Comparison of ENCODE assay signal across 8 cellular contexts in genomic region chr9:114592356-114592755, GRCh38. TPM values are rescaled to one million over a fixed set of nuclear protein-coding genes. Genes with fewer than 3 reads are reported as not detected.
DNase-seq lines count a peak whose midpoint lies in the region; ATAC-seq, FAIRE-seq and TF ChIP-seq lines count a peak whose summit lies in the region.

No MANE protein-coding gene starts in this region.

- no peak for DNase-seq in GM20000 (ENCODE audit: low spot score)
- peak in 2 of 3 donors; percentile 32 to 37 for DNase-seq in T-helper 17 cell
- peak; percentile 91 for DNase-seq in bronchial epithelial cell (ENCODE audit: low read depth)
- DNase-seq in NCI-H2196 treated with DMSO at 0.1 percent for 48 hours (lab: John Stamatoyannopoulos, UW; ENCODE audit: unreplicated experiment), result no peak
- no peak for DNase-seq in NCI-H748 (lab: John Stamatoyannopoulos, UW; ENCODE audit: unreplicated experiment)

- peak overlapping the region; percentile 33 for H3K9ac ChIP-seq in mucosa of stomach (ENCODE audit: low read length)

- no peak for FAIRE-seq in bronchial epithelial cell (lab: Jason Lieb, UNC)

- H3K27me3 Mint-ChIP-seq in T-helper 17 cell, result no peaks in the 10 kb centered on the region

- H3K27me3 ChIP-seq in bronchial epithelial cell (ENCODE audit: control insufficient read depth, insufficient read depth, low read length) (no peaks in the 10 kb centered on the region), mucosa of stomach (ENCODE audit: control insufficient read depth, insufficient read depth, low read length) (no peaks in the 10 kb centered on the region)

- peaks cover 12% of the 10 kb centered on the region for H3K36me3 Mint-ChIP-seq in T-helper 17 cell (ENCODE audit: low read depth)

- peak overlapping the region; percentile 90 for H3K4me3 Mint-ChIP-seq in T-helper 17 cell

- H3K4me1 ChIP-seq in mucosa of stomach (ENCODE audit: control insufficient read depth, insufficient read depth, low read length), result peaks cover 36% of the 10 kb centered on the region

- ATAC-seq in T-helper 17 cell (peak; percentile 67), GM18519 (IDR thresholded peaks at IDR 0.05; ENCODE audit: low FRiP score, unreplicated experiment) (no peak), GM21529 (IDR thresholded peaks at IDR 0.05; ENCODE audit: unreplicated experiment) (no peak)

- TF ChIP-seq CTCF in GM20000 (IDR thresholded peaks at IDR 0.05; ENCODE audit: extremely low read depth, missing control alignments) (peak; percentile 26), bronchial epithelial cell (IDR thresholded peaks at IDR 0.05; ENCODE audit: insufficient read depth, low read length, severe bottlenecking) (peak; percentile 42)

- peak overlapping the region; percentile 96 for H3K27ac Mint-ChIP-seq in T-helper 17 cell

- H3K36me3 ChIP-seq in bronchial epithelial cell (ENCODE audit: control insufficient read depth, insufficient read depth, low read length), result peaks cover 12% of the 10 kb centered on the region
- peaks cover 12% of the 10 kb centered on the region for H3K36me3 ChIP-seq in mucosa of stomach (ENCODE audit: control insufficient read depth, insufficient read depth, low read length)

- no peak overlapping the region for H3K4me3 ChIP-seq in bronchial epithelial cell (ENCODE audit: low read depth, low read length)
- no peak overlapping the region for H3K4me3 ChIP-seq in mucosa of stomach (ENCODE audit: low read length)

- H3K9me3 ChIP-seq in T-helper 17 cell (ENCODE audit: control insufficient read depth, low read length, poor library complexity, severe bottlenecking), result no peaks in the 10 kb centered on the region
- H3K9me3 ChIP-seq in mucosa of stomach (ENCODE audit: control insufficient read depth, low read length), result no peaks in the 10 kb centered on the region

- H3K4me1 Mint-ChIP-seq in T-helper 17 cell, result peaks cover 61% of the 10 kb centered on the region

RNA-seq across cellular contexts. Expression of gene ATP6V1G1, which starts 4.8 kb away (rescaled TPM):
- total RNA-seq in T-helper 17 cell, result 100 to 1,000 TPM; 101 to 102 TPM
- total RNA-seq in bronchial epithelial cell, result 279 and 345 TPM in 2 replicates

RNA-seq across cellular contexts. Expression of gene TMEM268, which starts 18.7 kb away (rescaled TPM):
- 10 to 100 TPM in 1 of 2 donors, 1 to 10 TPM in 1; 9.4 to 11.5 TPM for total RNA-seq in T-helper 17 cell
- 4.6 and 4.7 TPM in 2 replicates for total RNA-seq in bronchial epithelial cell

Comparison
In these comparisons a context has a peak if more than half of its experiments do, and no peak if none do; other contexts are left out.
1. DNase-seq: peak in T-helper 17 cell (2 of 3) and bronchial epithelial cell (single experiment); none in GM20000 (single experiment), NCI-H2196 treated with DMSO at 0.1 percent for 48 hours (single experiment) and NCI-H748 (single experiment).